In the genomic region with DNA sequence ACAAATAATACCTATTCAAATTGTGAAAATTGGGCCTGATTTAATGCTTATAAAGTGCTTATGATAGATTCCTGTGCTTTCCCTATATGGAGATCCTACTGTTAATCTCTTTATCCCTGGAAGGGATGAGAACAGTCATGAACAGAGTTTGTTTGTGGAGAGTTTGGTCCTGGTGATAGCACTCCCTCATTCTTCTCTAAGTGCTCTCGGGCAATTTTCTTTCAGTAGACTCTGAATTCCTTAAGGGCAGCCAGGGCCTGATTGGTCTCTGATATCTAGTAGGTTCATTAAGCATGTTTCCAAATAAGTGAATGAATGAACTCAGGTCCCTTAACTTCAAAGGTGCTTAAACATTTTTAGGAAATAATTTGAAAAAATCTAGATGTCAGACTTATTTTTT, we compare ENCODE assay signal across 16 cellular contexts.
DNase-seq lines count a peak whose midpoint lies in the region; ATAC-seq and TF ChIP-seq lines count a peak whose summit lies in the region.
"Had no signal": no experiment of that assay in that cellular context is flagged by ENCODE, and none has a peak within 500 bp of the region (broad histone marks: within the 10 kb centered on the region; RNA-seq: fewer than 3 reads in every experiment).

No MANE protein-coding gene starts in this region.

- H3K9me3 Mint-ChIP-seq in mesothelial cell of epicardium: no peaks in the 10 kb centered on the region
- no peaks in the 10 kb centered on the region for H3K9me3 Mint-ChIP-seq in type B pancreatic cell
- H3K9me3 Mint-ChIP-seq: CD4-positive, CD25-positive, alpha-beta regulatory T cell had no signal

- TF ChIP-seq CTCF in mammary epithelial cell (conservative IDR thresholded peaks at IDR 0.05 in 1 of 2, IDR thresholded peaks at IDR 0.05 in 1 of 2; ENCODE audit: extremely low read depth in 1 of 2, insufficient read depth in 1 of 2, low read depth in 1 of 2, low read length in 2 of 2) (no peak), mesothelial cell of epicardium (IDR thresholded peaks at IDR 0.05; ENCODE audit: unreplicated experiment) (no peak), type B pancreatic cell (conservative IDR thresholded peaks at IDR 0.05) (no peak), BE2C (IDR thresholded peaks at IDR 0.05; ENCODE audit: low read depth, low read length) (no peak)

- intact Hi-C loops in mammary epithelial cell (cut with micrococcal nuclease): no loop called here

- H4K20me1 ChIP-seq in mammary epithelial cell (ENCODE audit: insufficient read depth, low read length): no peaks in the 10 kb centered on the region
- H4K20me1 ChIP-seq: BLaER1 treated with 17β-estradiol and CSF1 and Interleukin-3, amounts not matched to agents 10 nM and 100 nM had no signal

- peak overlapping the region; percentile 58 for H2AFZ ChIP-seq in mammary epithelial cell (ENCODE audit: low read depth, low read length)
- H2AFZ ChIP-seq: GM23248 had no signal

- no peaks in the 10 kb centered on the region for H3K27me3 Mint-ChIP-seq in mesothelial cell of epicardium (ENCODE audit: low read depth)
- H3K27me3 Mint-ChIP-seq in type B pancreatic cell: no peaks in the 10 kb centered on the region

- peak overlapping the region; percentile 89 for H3K27ac Mint-ChIP-seq in mesothelial cell of epicardium
- H3K27ac Mint-ChIP-seq in type B pancreatic cell: peak overlapping the region; percentile 32
- H3K27ac Mint-ChIP-seq: CD4-positive, CD25-positive, alpha-beta regulatory T cell had no signal

- no TSS peak for BruUV-seq in mammary epithelial cell (replicated peaks; lab: Mats Ljungman, UMichigan)

- H3K27ac ChIP-seq in mammary epithelial cell (ENCODE audit: insufficient read depth, low read depth, low read length): no peak overlapping the region
- H3K27ac ChIP-seq: A549; BLaER1 treated with 17β-estradiol and CSF1 and Interleukin-3, amounts not matched to agents 10 nM and 100 nM; GM23248 had no signal

- H3K9ac ChIP-seq in mammary epithelial cell (ENCODE audit: insufficient read depth, low read length): no peak overlapping the region
- H3K9ac ChIP-seq: BLaER1 treated with 17β-estradiol and CSF1 and Interleukin-3, amounts not matched to agents 10 nM and 100 nM; GM23248 had no signal

- H3K36me3 Mint-ChIP-seq in mesothelial cell of epicardium (no peaks in the 10 kb centered on the region), type B pancreatic cell (no peaks in the 10 kb centered on the region)
- H3K36me3 Mint-ChIP-seq: CD4-positive, CD25-positive, alpha-beta regulatory T cell had no signal

- no peaks in the 10 kb centered on the region for H3K79me2 ChIP-seq in mammary epithelial cell (ENCODE audit: insufficient read depth, low read length)

- ATAC-seq in GM18909 (IDR thresholded peaks at IDR 0.05; ENCODE audit: poor library complexity, unreplicated experiment): no peak
- ATAC-seq: A549, GM12878, HCT116 had no signal

- no peak overlapping the region for H3K4me3 Mint-ChIP-seq in mesothelial cell of epicardium
- H3K4me3 Mint-ChIP-seq in type B pancreatic cell: no peak overlapping the region
- H3K4me3 Mint-ChIP-seq: CD4-positive, CD25-positive, alpha-beta regulatory T cell had no signal

- H3K4me3 ChIP-seq in mammary epithelial cell (replicated peaks in 1 of 3; ENCODE audit: insufficient read depth in 1 of 3, low read depth in 2 of 3, low read length in 3 of 3) (no peak overlapping the region), BE2C (ENCODE audit: low read depth, low read length) (no peak overlapping the region)
- H3K4me3 ChIP-seq: A549; BLaER1 treated with 17β-estradiol and CSF1 and Interleukin-3, amounts not matched to agents 10 nM and 100 nM; GM12878; GM23248 had no signal

- no peaks in the 10 kb centered on the region for H3K36me3 ChIP-seq in mammary epithelial cell (ENCODE audit: insufficient read depth, low read length)
- H3K36me3 ChIP-seq in BE2C: no peaks in the 10 kb centered on the region
- H3K36me3 ChIP-seq: BLaER1 treated with 17β-estradiol and CSF1 and Interleukin-3, amounts not matched to agents 10 nM and 100 nM had no signal

- DNase-seq in ELF-1 (ENCODE audit: low read depth, low spot score) (peak; percentile 45), mammary epithelial cell (no peak), mesothelial cell of epicardium (ENCODE audit: low spot score in 2 of 2, unreplicated experiment in 2 of 2) (no peak), type B pancreatic cell (ENCODE audit: extremely low spot score, unreplicated experiment) (no peak), BE2C (no peak), inferior parietal cortex (ENCODE audit: extremely low spot score) (no peak)
- DNase-seq: AML-193; Calu3; CD4-positive, CD25-positive, alpha-beta regulatory T cell; DMS 273 treated with DMSO at 0.1 percent for 48 hours; GM23248 had no signal

- no peaks in the 10 kb centered on the region for H3K9me3 ChIP-seq in mammary epithelial cell (replicated peaks; ENCODE audit: insufficient read depth, low read length)
- no peaks in the 10 kb centered on the region for H3K9me3 ChIP-seq in BE2C
- H3K9me3 ChIP-seq: A549; BLaER1 treated with 17β-estradiol and CSF1 and Interleukin-3, amounts not matched to agents 10 nM and 100 nM had no signal

- WGBS in mammary epithelial cell (ENCODE audit: low coverage, missing lambda C conversion rate): 15% methylated on average over 1 of the region's 1 CpG

- dilution Hi-C loops in mammary epithelial cell (cut with HindIII; ENCODE audit: low sequenced_read_pairs): no loop called here

- in situ Hi-C loops in mammary epithelial cell (cut with MboI; ENCODE audit: low sequenced_read_pairs in 2 of 2): no loop called here

- H3K4me2 ChIP-seq in mammary epithelial cell (ENCODE audit: insufficient read depth, low read depth, low read length): peak overlapping the region; percentile 45
- H3K4me2 ChIP-seq: A549; BLaER1 treated with 17β-estradiol and CSF1 and Interleukin-3, amounts not matched to agents 10 nM and 100 nM had no signal

- H3K4me1 ChIP-seq in mammary epithelial cell (ENCODE audit: insufficient read depth, low read length) (peaks cover 18% of the 10 kb centered on the region), BE2C (no peaks in the 10 kb centered on the region)
- H3K4me1 ChIP-seq: A549; BLaER1 treated with 17β-estradiol and CSF1 and Interleukin-3, amounts not matched to agents 10 nM and 100 nM had no signal

- H3K4me1 Mint-ChIP-seq in mesothelial cell of epicardium: peaks cover 54% of the 10 kb centered on the region
- H3K4me1 Mint-ChIP-seq in type B pancreatic cell (ENCODE audit: unreplicated experiment): peaks cover 38% of the 10 kb centered on the region
- H3K4me1 Mint-ChIP-seq: CD4-positive, CD25-positive, alpha-beta regulatory T cell had no signal

- H3K27me3 ChIP-seq in mammary epithelial cell (ENCODE audit: insufficient read depth, low read length) (no peaks in the 10 kb centered on the region), BE2C (peaks cover 3% of the 10 kb centered on the region)
- H3K27me3 ChIP-seq: BLaER1 treated with 17β-estradiol and CSF1 and Interleukin-3, amounts not matched to agents 10 nM and 100 nM had no signal

- CTCF ChIA-PET in mammary epithelial cell (lab: Charles Lee; ENCODE audit: low non-redundant PET): no interaction called here
